Comparison of ENCODE assay signal across 1 cellular context in the genomic region with DNA sequence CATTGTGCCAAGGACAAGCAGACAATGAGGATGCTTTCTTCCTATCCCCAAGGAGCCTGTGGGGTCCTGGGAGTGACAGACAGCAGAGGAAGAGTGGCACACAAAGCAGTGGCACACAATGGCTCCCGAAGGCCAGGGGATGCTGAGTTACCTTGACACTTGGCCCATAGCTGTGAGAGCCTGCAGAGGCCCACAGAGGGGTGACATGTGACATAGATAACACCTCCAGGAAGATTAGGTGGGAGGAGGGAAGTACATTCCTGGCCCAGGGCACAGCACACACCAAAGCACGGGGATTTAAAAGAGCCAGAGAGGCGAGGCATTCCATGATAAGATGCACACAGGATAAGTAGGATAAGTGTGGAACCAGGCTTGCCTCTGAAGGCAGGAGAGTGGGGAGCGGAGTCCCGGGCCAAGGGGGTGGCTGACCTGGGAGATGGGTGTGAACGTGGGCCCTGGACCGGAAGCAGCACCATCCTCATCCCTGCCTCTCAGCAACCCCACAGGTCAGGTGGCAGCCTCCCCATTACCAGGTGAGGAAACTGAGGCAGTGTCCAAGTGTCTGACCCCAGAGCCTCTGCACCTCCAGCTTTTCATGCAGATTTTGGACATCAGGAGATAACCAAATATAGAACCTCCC.
A peak's percentile ranks its signal among the peaks of the same experiment; 100 is the strongest.
TF ChIP-seq lines count a peak whose summit lies in the region.

No MANE protein-coding gene starts in this region.

TF ChIP-seq in HepG2, 621 proteins besides CTCF, POLR2A, EP300 and RAD21 (continues in another document):
- TF ChIP-seq, protein P1, sequence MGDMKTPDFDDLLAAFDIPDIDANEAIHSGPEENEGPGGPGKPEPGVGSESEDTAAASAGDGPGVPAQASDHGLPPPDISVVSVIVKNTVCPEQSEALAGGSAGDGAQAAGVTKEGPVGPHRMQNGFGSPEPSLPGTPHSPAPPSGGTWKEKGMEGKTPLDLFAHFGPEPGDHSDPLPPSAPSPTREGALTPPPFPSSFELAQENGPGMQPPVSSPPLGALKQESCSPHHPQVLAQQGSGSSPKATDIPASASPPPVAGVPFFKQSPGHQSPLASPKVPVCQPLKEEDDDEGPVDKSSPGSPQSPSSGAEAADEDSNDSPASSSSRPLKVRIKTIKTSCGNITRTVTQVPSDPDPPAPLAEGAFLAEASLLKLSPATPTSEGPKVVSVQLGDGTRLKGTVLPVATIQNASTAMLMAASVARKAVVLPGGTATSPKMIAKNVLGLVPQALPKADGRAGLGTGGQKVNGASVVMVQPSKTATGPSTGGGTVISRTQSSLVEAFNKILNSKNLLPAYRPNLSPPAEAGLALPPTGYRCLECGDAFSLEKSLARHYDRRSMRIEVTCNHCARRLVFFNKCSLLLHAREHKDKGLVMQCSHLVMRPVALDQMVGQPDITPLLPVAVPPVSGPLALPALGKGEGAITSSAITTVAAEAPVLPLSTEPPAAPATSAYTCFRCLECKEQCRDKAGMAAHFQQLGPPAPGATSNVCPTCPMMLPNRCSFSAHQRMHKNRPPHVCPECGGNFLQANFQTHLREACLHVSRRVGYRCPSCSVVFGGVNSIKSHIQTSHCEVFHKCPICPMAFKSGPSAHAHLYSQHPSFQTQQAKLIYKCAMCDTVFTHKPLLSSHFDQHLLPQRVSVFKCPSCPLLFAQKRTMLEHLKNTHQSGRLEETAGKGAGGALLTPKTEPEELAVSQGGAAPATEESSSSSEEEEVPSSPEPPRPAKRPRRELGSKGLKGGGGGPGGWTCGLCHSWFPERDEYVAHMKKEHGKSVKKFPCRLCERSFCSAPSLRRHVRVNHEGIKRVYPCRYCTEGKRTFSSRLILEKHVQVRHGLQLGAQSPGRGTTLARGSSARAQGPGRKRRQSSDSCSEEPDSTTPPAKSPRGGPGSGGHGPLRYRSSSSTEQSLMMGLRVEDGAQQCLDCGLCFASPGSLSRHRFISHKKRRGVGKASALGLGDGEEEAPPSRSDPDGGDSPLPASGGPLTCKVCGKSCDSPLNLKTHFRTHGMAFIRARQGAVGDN (CRISPR knock-in tag; IDR thresholded peaks at IDR 0.05), result peak; percentile 78
- TF ChIP-seq ZMYM4 (CRISPR knock-in tag; IDR thresholded peaks at IDR 0.05) (no peak), MTA1 (CRISPR knock-in tag; IDR thresholded peaks at IDR 0.05; ENCODE audit: borderline replicate concordance) (peak; percentile 40; the same call in 1 of the 2 replicates), NCOA2 (CRISPR knock-in tag; IDR thresholded peaks at IDR 0.05) (peak; percentile 56; the same call in 1 of the 2 replicates), PHF21A (CRISPR knock-in tag; IDR thresholded peaks at IDR 0.05) (peak; percentile 49; the same call in 1 of the 2 replicates), SALL1 (CRISPR knock-in tag; IDR thresholded peaks at IDR 0.05) (peak; percentile 70), ZNF441 (CRISPR knock-in tag; IDR thresholded peaks at IDR 0.05; ENCODE audit: borderline replicate concordance) (peak; percentile 25; the same call in 1 of the 2 replicates), NFKB2 (CRISPR knock-in tag; IDR thresholded peaks at IDR 0.05; ENCODE audit: borderline replicate concordance) (peak; percentile 24; the same call in 1 of the 2 replicates), SOX5 (CRISPR knock-in tag; IDR thresholded peaks at IDR 0.05; ENCODE audit: borderline replicate concordance) (peak; percentile 54; the same call in 1 of the 2 replicates), SOX6 (IDR thresholded peaks at IDR 0.05) (no peak), SOX6 (CRISPR knock-in tag; IDR thresholded peaks at IDR 0.05) (peak; percentile 60), PPARG (CRISPR knock-in tag; conservative IDR thresholded peaks at IDR 0.05) (peak; percentile 81), ZNF33A (CRISPR knock-in tag; IDR thresholded peaks at IDR 0.05; ENCODE audit: borderline replicate concordance) (no peak), RXRA (CRISPR knock-in tag; IDR thresholded peaks at IDR 0.05) (peak; percentile 57; the same call in 1 of the 2 replicates), HNRNPL (IDR thresholded peaks at IDR 0.05; ENCODE audit: low read depth, low read length) (no peak), PITX1 (CRISPR knock-in tag; IDR thresholded peaks at IDR 0.05) (peak; percentile 74; the same call in 1 of the 2 replicates), RXRB (CRISPR knock-in tag; IDR thresholded peaks at IDR 0.05; ENCODE audit: borderline replicate concordance) (peak; percentile 60; the same call in 1 of the 2 replicates), KDM4B (CRISPR knock-in tag; IDR thresholded peaks at IDR 0.05) (no peak), ZNF572 (CRISPR knock-in tag; IDR thresholded peaks at IDR 0.05) (no peak), ZFX (CRISPR knock-in tag; IDR thresholded peaks at IDR 0.05; ENCODE audit: low read depth) (peak; percentile 57; the same call in 1 of the 2 replicates), TBX2 (CRISPR knock-in tag; IDR thresholded peaks at IDR 0.05; ENCODE audit: borderline replicate concordance) (peak; percentile 88), SP4 (CRISPR knock-in tag; IDR thresholded peaks at IDR 0.05) (0 out of 2 replicates have a peak, but pooled peaks have one; percentile 28)
- TF ChIP-seq, protein P2, sequence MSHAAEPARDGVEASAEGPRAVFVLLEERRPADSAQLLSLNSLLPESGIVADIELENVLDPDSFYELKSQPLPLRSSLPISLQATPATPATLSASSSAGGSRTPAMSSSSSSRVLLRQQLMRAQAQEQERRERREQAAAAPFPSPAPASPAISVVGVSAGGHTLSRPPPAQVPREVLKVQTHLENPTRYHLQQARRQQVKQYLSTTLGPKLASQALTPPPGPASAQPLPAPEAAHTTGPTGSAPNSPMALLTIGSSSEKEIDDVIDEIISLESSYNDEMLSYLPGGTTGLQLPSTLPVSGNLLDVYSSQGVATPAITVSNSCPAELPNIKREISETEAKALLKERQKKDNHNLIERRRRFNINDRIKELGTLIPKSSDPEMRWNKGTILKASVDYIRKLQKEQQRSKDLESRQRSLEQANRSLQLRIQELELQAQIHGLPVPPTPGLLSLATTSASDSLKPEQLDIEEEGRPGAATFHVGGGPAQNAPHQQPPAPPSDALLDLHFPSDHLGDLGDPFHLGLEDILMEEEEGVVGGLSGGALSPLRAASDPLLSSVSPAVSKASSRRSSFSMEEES (CRISPR knock-in tag; IDR thresholded peaks at IDR 0.05), result peak; percentile 50
- TF ChIP-seq, protein P3, sequence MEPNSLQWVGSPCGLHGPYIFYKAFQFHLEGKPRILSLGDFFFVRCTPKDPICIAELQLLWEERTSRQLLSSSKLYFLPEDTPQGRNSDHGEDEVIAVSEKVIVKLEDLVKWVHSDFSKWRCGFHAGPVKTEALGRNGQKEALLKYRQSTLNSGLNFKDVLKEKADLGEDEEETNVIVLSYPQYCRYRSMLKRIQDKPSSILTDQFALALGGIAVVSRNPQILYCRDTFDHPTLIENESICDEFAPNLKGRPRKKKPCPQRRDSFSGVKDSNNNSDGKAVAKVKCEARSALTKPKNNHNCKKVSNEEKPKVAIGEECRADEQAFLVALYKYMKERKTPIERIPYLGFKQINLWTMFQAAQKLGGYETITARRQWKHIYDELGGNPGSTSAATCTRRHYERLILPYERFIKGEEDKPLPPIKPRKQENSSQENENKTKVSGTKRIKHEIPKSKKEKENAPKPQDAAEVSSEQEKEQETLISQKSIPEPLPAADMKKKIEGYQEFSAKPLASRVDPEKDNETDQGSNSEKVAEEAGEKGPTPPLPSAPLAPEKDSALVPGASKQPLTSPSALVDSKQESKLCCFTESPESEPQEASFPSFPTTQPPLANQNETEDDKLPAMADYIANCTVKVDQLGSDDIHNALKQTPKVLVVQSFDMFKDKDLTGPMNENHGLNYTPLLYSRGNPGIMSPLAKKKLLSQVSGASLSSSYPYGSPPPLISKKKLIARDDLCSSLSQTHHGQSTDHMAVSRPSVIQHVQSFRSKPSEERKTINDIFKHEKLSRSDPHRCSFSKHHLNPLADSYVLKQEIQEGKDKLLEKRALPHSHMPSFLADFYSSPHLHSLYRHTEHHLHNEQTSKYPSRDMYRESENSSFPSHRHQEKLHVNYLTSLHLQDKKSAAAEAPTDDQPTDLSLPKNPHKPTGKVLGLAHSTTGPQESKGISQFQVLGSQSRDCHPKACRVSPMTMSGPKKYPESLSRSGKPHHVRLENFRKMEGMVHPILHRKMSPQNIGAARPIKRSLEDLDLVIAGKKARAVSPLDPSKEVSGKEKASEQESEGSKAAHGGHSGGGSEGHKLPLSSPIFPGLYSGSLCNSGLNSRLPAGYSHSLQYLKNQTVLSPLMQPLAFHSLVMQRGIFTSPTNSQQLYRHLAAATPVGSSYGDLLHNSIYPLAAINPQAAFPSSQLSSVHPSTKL (CRISPR knock-in tag; IDR thresholded peaks at IDR 0.05), result peak; percentile 49
- TF ChIP-seq, protein P4, sequence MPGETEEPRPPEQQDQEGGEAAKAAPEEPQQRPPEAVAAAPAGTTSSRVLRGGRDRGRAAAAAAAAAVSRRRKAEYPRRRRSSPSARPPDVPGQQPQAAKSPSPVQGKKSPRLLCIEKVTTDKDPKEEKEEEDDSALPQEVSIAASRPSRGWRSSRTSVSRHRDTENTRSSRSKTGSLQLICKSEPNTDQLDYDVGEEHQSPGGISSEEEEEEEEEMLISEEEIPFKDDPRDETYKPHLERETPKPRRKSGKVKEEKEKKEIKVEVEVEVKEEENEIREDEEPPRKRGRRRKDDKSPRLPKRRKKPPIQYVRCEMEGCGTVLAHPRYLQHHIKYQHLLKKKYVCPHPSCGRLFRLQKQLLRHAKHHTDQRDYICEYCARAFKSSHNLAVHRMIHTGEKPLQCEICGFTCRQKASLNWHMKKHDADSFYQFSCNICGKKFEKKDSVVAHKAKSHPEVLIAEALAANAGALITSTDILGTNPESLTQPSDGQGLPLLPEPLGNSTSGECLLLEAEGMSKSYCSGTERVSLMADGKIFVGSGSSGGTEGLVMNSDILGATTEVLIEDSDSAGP (CRISPR knock-in tag; IDR thresholded peaks at IDR 0.05; ENCODE audit: borderline replicate concordance), result peak; percentile 49; the same call in 1 of the 2 replicates
- TF ChIP-seq, protein P5, sequence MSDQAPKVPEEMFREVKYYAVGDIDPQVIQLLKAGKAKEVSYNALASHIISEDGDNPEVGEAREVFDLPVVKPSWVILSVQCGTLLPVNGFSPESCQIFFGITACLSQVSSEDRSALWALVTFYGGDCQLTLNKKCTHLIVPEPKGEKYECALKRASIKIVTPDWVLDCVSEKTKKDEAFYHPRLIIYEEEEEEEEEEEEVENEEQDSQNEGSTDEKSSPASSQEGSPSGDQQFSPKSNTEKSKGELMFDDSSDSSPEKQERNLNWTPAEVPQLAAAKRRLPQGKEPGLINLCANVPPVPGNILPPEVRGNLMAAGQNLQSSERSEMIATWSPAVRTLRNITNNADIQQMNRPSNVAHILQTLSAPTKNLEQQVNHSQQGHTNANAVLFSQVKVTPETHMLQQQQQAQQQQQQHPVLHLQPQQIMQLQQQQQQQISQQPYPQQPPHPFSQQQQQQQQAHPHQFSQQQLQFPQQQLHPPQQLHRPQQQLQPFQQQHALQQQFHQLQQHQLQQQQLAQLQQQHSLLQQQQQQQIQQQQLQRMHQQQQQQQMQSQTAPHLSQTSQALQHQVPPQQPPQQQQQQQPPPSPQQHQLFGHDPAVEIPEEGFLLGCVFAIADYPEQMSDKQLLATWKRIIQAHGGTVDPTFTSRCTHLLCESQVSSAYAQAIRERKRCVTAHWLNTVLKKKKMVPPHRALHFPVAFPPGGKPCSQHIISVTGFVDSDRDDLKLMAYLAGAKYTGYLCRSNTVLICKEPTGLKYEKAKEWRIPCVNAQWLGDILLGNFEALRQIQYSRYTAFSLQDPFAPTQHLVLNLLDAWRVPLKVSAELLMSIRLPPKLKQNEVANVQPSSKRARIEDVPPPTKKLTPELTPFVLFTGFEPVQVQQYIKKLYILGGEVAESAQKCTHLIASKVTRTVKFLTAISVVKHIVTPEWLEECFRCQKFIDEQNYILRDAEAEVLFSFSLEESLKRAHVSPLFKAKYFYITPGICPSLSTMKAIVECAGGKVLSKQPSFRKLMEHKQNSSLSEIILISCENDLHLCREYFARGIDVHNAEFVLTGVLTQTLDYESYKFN (CRISPR knock-in tag; conservative IDR thresholded peaks at IDR 0.05), result peak; percentile 49; the same call in 1 of the 2 replicates
- TF ChIP-seq, protein P6, sequence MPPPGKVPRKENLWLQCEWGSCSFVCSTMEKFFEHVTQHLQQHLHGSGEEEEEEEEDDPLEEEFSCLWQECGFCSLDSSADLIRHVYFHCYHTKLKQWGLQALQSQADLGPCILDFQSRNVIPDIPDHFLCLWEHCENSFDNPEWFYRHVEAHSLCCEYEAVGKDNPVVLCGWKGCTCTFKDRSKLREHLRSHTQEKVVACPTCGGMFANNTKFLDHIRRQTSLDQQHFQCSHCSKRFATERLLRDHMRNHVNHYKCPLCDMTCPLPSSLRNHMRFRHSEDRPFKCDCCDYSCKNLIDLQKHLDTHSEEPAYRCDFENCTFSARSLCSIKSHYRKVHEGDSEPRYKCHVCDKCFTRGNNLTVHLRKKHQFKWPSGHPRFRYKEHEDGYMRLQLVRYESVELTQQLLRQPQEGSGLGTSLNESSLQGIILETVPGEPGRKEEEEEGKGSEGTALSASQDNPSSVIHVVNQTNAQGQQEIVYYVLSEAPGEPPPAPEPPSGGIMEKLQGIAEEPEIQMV (CRISPR knock-in tag; IDR thresholded peaks at IDR 0.05; ENCODE audit: low read depth), result peak; percentile 46; the same call in 1 of the 2 replicates
- TF ChIP-seq, protein P7, sequence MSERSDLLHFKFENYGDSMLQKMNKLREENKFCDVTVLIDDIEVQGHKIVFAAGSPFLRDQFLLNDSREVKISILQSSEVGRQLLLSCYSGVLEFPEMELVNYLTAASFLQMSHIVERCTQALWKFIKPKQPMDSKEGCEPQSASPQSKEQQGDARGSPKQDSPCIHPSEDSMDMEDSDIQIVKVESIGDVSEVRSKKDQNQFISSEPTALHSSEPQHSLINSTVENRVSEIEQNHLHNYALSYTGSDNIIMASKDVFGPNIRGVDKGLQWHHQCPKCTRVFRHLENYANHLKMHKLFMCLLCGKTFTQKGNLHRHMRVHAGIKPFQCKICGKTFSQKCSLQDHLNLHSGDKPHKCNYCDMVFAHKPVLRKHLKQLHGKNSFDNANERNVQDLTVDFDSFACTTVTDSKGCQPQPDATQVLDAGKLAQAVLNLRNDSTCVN (CRISPR knock-in tag; IDR thresholded peaks at IDR 0.05; ENCODE audit: borderline replicate concordance), result 0 out of 2 replicates have a peak, but pooled peaks have one; percentile 64
